Comparison of ENCODE assay signal across 8 cellular contexts in the genomic region with DNA sequence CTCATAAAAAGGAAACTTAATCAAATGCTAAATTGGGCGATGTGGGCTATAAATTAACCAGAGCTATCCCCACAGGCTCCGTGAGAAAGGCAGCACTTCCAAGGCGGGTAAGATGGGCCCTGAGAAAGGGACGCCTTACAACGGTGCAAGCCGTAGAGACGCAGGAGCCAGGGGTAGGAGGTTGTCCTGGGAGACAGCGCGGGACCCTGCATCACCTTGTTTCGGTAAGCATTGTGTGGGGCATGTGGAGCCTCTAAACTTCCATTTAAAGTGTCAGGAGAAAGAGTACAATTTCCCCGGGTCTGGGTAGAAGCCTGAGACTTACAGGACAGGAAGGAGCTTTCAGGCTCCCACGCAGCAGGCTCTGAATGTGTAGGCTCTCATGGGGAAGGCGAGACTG. TPM values are rescaled to one million over a fixed set of nuclear protein-coding genes. Genes with fewer than 3 reads are reported as not detected.
DNase-seq lines count a peak whose midpoint lies in the region; ATAC-seq and TF ChIP-seq lines count a peak whose summit lies in the region.

No MANE protein-coding gene starts in this region.

- H3K4me1 ChIP-seq in BLaER1 (peaks cover 55% of the 10 kb centered on the region), Loucy (ENCODE audit: insufficient read depth, low read length, poor library complexity, severe bottlenecking) (peaks cover 40% of the 10 kb centered on the region), duodenal mucosa (ENCODE audit: control insufficient read depth in 1 of 2, insufficient read depth in 2 of 2, low read length in 2 of 2) (peaks cover 63 to 66% of the 10 kb centered on the region in 2 donors)

- no peak for ATAC-seq in GM18907 (IDR thresholded peaks at IDR 0.05; ENCODE audit: unreplicated experiment)
- ATAC-seq in GM21360 (IDR thresholded peaks at IDR 0.05; ENCODE audit: unreplicated experiment): no peak
- ATAC-seq in HG02981 (IDR thresholded peaks at IDR 0.05; ENCODE audit: unreplicated experiment): no peak

- H3K9me2 ChIP-seq in Loucy (replicated peaks; ENCODE audit: low read depth, low read length) (no peaks in the 10 kb centered on the region), neural cell (ENCODE audit: insufficient read depth, low read length) (no peaks in the 10 kb centered on the region)

- DNase-seq in mucosa of gallbladder (ENCODE audit: low spot score): no peak

- no peaks in the 10 kb centered on the region for H3K36me3 ChIP-seq in BLaER1
- H3K36me3 ChIP-seq in Loucy (ENCODE audit: insufficient read depth, low read length): no peaks in the 10 kb centered on the region
- H3K36me3 ChIP-seq in duodenal mucosa (ENCODE audit: control insufficient read depth in 1 of 2, insufficient read depth in 2 of 2, low read length in 2 of 2): no peaks in the 10 kb centered on the region
- H3K36me3 ChIP-seq in neural cell (ENCODE audit: insufficient read depth, low read length): no peaks in the 10 kb centered on the region

- no peak for TF ChIP-seq RAD21 in neural cell (conservative IDR thresholded peaks at IDR 0.05)

- peak overlapping the region; percentile 92 for H3K27ac ChIP-seq in BLaER1
- peak overlapping the region; percentile 4 for H3K27ac ChIP-seq in duodenal mucosa (ENCODE audit: low read depth, low read length)
- peak overlapping the region; percentile 65 for H3K27ac ChIP-seq in neural cell (ENCODE audit: low read length)

- H4K20me1 ChIP-seq in BLaER1 (peaks cover 36% of the 10 kb centered on the region), Loucy (ENCODE audit: insufficient read depth, low read length, poor library complexity, severe bottlenecking) (peaks cover 21% of the 10 kb centered on the region), neural cell (ENCODE audit: insufficient read depth) (no peaks in the 10 kb centered on the region)

- H2AFZ ChIP-seq in Loucy (ENCODE audit: low read length): peak overlapping the region; percentile 98
- no peak overlapping the region for H2AFZ ChIP-seq in neural cell (ENCODE audit: low read depth, low read length)

- peak overlapping the region; percentile 85 for H3K4me2 ChIP-seq in BLaER1
- H3K4me2 ChIP-seq in Loucy (ENCODE audit: low read depth, low read length, poor library complexity, severe bottlenecking): peak overlapping the region; percentile 84
- H3K4me2 ChIP-seq in neural cell (ENCODE audit: low read length): peak overlapping the region; percentile 67

- H3K9me3 ChIP-seq in BLaER1 (no peaks in the 10 kb centered on the region), Loucy (ENCODE audit: insufficient read depth, low read depth, low read length) (no peaks in the 10 kb centered on the region), duodenal mucosa (ENCODE audit: control insufficient read depth in 1 of 2, low read length in 2 of 2) (no peaks in the 10 kb centered on the region), neural cell (ENCODE audit: low read length) (no peaks in the 10 kb centered on the region)

- H3K4me3 ChIP-seq in BLaER1 (peak overlapping the region; percentile 94), Loucy (ENCODE audit: low read length, poor library complexity, severe bottlenecking) (peak overlapping the region; percentile 75), duodenal mucosa (ENCODE audit: low read depth in 1 of 2, low read length in 2 of 2) (peak overlapping the region; percentile 67 to 69), neural cell (ENCODE audit: low read length) (peak overlapping the region; percentile 97)

- H3K27me3 ChIP-seq in BLaER1 (no peaks in the 10 kb centered on the region), Loucy (ENCODE audit: insufficient read depth, low read length, poor library complexity, severe bottlenecking) (no peaks in the 10 kb centered on the region), duodenal mucosa (ENCODE audit: control insufficient read depth in 1 of 2, insufficient read depth in 2 of 2, low read length in 2 of 2) (no peaks in the 10 kb centered on the region), neural cell (ENCODE audit: insufficient read depth, low read depth, low read length) (no peaks in the 10 kb centered on the region)

- H3K79me2 ChIP-seq in Loucy (ENCODE audit: insufficient read depth, low read length) (peaks cover 35% of the 10 kb centered on the region), neural cell (replicated peaks; ENCODE audit: insufficient read depth, low read length) (peaks cover 11% of the 10 kb centered on the region)

- H3F3A ChIP-seq in Loucy (ENCODE audit: low read depth) (no peaks in the 10 kb centered on the region), neural cell (ENCODE audit: insufficient read depth, low read length, poor library complexity, severe bottlenecking) (no peaks in the 10 kb centered on the region)

- TF ChIP-seq EP300 in neural cell (conservative IDR thresholded peaks at IDR 0.05; ENCODE audit: poor library complexity, severe bottlenecking): no peak

- TF ChIP-seq CTCF in Loucy (conservative IDR thresholded peaks at IDR 0.05; ENCODE audit: low read length): no peak
- no peak for TF ChIP-seq CTCF in neural cell (IDR thresholded peaks at IDR 0.05; ENCODE audit: poor library complexity, severe bottlenecking)

- H3K9ac ChIP-seq in BLaER1 (peak overlapping the region; percentile 86), Loucy (ENCODE audit: low read depth, low read length, poor library complexity, severe bottlenecking) (peak overlapping the region; percentile 77), duodenal mucosa (ENCODE audit: low read depth in 1 of 2, low read length in 2 of 2) (peak overlapping the region; percentile 71 to 74), neural cell (ENCODE audit: low read length) (peak overlapping the region; percentile 63)

TF ChIP-seq in neural cell, 6 proteins besides CTCF, POLR2A, EP300 and RAD21:
- TF ChIP-seq TAF1 (IDR thresholded peaks at IDR 0.05; ENCODE audit: low read depth) (no peak), EZH2 (IDR thresholded peaks at IDR 0.05; ENCODE audit: borderline replicate concordance, insufficient read depth, low read length, poor library complexity, severe bottlenecking) (no peak), SMC3 (conservative IDR thresholded peaks at IDR 0.05; ENCODE audit: poor library complexity) (no peak), POLR2AphosphoS5 (IDR thresholded peaks at IDR 0.05) (no peak), MXI1 (conservative IDR thresholded peaks at IDR 0.05; ENCODE audit: poor library complexity, severe bottlenecking) (no peak)
- TF ChIP-seq, protein P1, sequence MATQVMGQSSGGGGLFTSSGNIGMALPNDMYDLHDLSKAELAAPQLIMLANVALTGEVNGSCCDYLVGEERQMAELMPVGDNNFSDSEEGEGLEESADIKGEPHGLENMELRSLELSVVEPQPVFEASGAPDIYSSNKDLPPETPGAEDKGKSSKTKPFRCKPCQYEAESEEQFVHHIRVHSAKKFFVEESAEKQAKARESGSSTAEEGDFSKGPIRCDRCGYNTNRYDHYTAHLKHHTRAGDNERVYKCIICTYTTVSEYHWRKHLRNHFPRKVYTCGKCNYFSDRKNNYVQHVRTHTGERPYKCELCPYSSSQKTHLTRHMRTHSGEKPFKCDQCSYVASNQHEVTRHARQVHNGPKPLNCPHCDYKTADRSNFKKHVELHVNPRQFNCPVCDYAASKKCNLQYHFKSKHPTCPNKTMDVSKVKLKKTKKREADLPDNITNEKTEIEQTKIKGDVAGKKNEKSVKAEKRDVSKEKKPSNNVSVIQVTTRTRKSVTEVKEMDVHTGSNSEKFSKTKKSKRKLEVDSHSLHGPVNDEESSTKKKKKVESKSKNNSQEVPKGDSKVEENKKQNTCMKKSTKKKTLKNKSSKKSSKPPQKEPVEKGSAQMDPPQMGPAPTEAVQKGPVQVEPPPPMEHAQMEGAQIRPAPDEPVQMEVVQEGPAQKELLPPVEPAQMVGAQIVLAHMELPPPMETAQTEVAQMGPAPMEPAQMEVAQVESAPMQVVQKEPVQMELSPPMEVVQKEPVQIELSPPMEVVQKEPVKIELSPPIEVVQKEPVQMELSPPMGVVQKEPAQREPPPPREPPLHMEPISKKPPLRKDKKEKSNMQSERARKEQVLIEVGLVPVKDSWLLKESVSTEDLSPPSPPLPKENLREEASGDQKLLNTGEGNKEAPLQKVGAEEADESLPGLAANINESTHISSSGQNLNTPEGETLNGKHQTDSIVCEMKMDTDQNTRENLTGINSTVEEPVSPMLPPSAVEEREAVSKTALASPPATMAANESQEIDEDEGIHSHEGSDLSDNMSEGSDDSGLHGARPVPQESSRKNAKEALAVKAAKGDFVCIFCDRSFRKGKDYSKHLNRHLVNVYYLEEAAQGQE (IDR thresholded peaks at IDR 0.05; ENCODE audit: borderline replicate concordance): no peak

RNA-seq across cellular contexts. Expression of a gene that starts 1.2 kb away (rescaled TPM):
- 2.6 and 3.2 TPM in 2 replicates for polyA plus RNA-seq in neural cell
- 10.2 and 11.9 TPM in 2 replicates for polyA minus RNA-seq in neural cell
- 29.8 TPM for total RNA-seq in mucosa of gallbladder

RNA-seq across cellular contexts. Expression of a gene that starts 30.7 kb away (rescaled TPM):
- polyA plus RNA-seq in neural cell: 11.9 and 12.5 TPM in 2 replicates
- polyA minus RNA-seq in neural cell: 16.1 and 21.5 TPM in 2 replicates
- total RNA-seq in mucosa of gallbladder: 25.6 TPM

RNA-seq across cellular contexts. Expression of a gene that starts 49.7 kb away (rescaled TPM):
- polyA plus RNA-seq in neural cell: 236 and 237 TPM in 2 replicates
- polyA minus RNA-seq in neural cell: 38.5 and 55.3 TPM in 2 replicates
- total RNA-seq in mucosa of gallbladder: 18.0 TPM

Comparison
In these comparisons a context has a peak if more than half of its experiments do, and no peak if none do; other contexts are left out.
1. H3K27ac ChIP-seq: peak in every context shown above with its lines; median percentile 92 in BLaER1; 65 in neural cell; 4 in duodenal mucosa.